In the genomic region with DNA sequence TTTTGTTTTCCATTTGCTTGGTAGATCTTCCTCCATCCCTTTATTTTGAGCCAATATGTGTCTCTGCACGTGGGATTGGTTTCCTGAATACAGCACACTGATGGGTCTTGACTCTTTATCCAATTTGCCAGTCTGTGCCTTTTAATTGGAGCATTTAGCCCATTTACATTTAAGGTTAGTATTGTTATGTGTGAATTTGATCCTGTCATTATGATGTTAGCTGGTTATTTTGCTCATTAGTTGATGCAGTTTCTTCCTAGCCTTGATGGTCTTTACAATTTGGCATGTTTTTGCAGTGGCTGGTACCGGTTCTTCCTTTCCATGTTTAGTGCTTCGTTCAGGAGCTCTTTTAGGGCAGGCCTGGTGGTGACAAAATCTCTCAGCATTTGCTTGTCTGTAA, we compare ENCODE assay signal across 4 cellular contexts. TPM values are rescaled to one million over a fixed set of nuclear protein-coding genes. Genes with fewer than 3 reads are reported as not detected.
"Had no signal": no experiment of that assay in that cellular context is flagged by ENCODE, and none has a peak within 500 bp of the region (broad histone marks: within the 10 kb centered on the region; RNA-seq: fewer than 3 reads in every experiment).

No MANE protein-coding gene starts in this region.

RNA-seq across cellular contexts. Expression of gene SSTR4, which starts 43.7 kb away (rescaled TPM):
- total RNA-seq: LHCN-M2, M059J, MCF 10A, NCI-H460 had no signal
